1 cellular context compared by ENCODE assay signal in genomic region chr19:33403221-33403972, GRCh38.
A peak's percentile ranks its signal among the peaks of the same experiment; 100 is the strongest.
TF ChIP-seq lines count a peak whose summit lies in the region.

No MANE protein-coding gene starts in this region.

TF ChIP-seq in HepG2, 621 proteins besides CTCF, POLR2A, EP300 and RAD21 (continued from another document and continues in another):
- TF ChIP-seq ZBTB33 (CRISPR knock-in tag; IDR thresholded peaks at IDR 0.05), result peak; percentile 64
- TF ChIP-seq ARNTL (CRISPR knock-in tag; IDR thresholded peaks at IDR 0.05), result peak; percentile 100
- TF ChIP-seq, protein P1, sequence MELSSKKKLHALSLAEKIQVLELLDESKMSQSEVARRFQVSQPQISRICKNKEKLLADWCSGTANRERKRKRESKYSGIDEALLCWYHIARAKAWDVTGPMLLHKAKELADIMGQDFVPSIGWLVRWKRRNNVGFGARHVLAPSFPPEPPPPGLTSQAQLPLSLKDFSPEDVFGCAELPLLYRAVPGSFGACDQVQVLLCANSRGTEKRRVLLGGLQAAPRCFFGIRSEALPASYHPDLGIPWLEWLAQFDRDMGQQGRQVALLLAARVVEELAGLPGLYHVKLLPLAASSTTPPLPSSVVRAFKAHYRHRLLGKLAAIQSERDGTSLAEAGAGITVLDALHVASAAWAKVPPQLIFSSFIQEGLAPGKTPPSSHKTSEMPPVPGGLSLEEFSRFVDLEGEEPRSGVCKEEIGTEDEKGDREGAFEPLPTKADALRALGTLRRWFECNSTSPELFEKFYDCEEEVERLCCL (CRISPR knock-in tag; IDR thresholded peaks at IDR 0.05; ENCODE audit: borderline replicate concordance), result 0 out of 2 replicates have a peak, but pooled peaks have one; percentile 91
- TF ChIP-seq TRIM24 (CRISPR knock-in tag; IDR thresholded peaks at IDR 0.05), result 0 out of 2 replicates have a peak, but pooled peaks have one; percentile 9
- no peak for TF ChIP-seq ZNF672 (CRISPR knock-in tag; IDR thresholded peaks at IDR 0.05)
- TF ChIP-seq CENPBD1 (CRISPR knock-in tag; IDR thresholded peaks at IDR 0.05; ENCODE audit: borderline replicate concordance, low read depth), result peak; percentile 90; the same call in 1 of the 2 replicates
- TF ChIP-seq TBL1XR1 (IDR thresholded peaks at IDR 0.05; ENCODE audit: borderline replicate concordance, low read length, partially characterized antibody), result no peak
- TF ChIP-seq PCBP1 (IDR thresholded peaks at IDR 0.05; ENCODE audit: borderline replicate concordance, low read depth, low read length), result no peak
- TF ChIP-seq RARA (CRISPR knock-in tag; IDR thresholded peaks at IDR 0.05), result peak; percentile 88
- TF ChIP-seq ZNF367 (CRISPR knock-in tag; IDR thresholded peaks at IDR 0.05; ENCODE audit: borderline replicate concordance), result peak; percentile 34; the same call in 1 of the 2 replicates
- TF ChIP-seq ZFX (CRISPR knock-in tag; IDR thresholded peaks at IDR 0.05; ENCODE audit: low read depth), result peak; percentile 86
- peak; percentile 95; the same call in 1 of the 2 replicates for TF ChIP-seq DNMT3B (CRISPR knock-in tag; conservative IDR thresholded peaks at IDR 0.05)
- TF ChIP-seq AKAP8 (CRISPR knock-in tag; IDR thresholded peaks at IDR 0.05), result peak; percentile 31; the same call in 1 of the 2 replicates
- no peak; the same call in 1 of the 2 replicates for TF ChIP-seq RFX3 (CRISPR knock-in tag; IDR thresholded peaks at IDR 0.05)
- no peak for TF ChIP-seq ZNF260 (CRISPR knock-in tag; IDR thresholded peaks at IDR 0.05; ENCODE audit: borderline replicate concordance, low read depth)
- no peak for TF ChIP-seq PRPF4 (IDR thresholded peaks at IDR 0.05; ENCODE audit: low read depth, low read length, poor library complexity, severe bottlenecking)
- peak; percentile 70; the same call in 1 of the 2 replicates for TF ChIP-seq MAZ (IDR thresholded peaks at IDR 0.05; ENCODE audit: borderline replicate concordance, low read depth, low read length)
- peak; percentile 96 for TF ChIP-seq MAZ (CRISPR knock-in tag; IDR thresholded peaks at IDR 0.05; ENCODE audit: low read depth)
- TF ChIP-seq FOXO1 (CRISPR knock-in tag; IDR thresholded peaks at IDR 0.05), result peak; percentile 82
- TF ChIP-seq, protein P2, sequence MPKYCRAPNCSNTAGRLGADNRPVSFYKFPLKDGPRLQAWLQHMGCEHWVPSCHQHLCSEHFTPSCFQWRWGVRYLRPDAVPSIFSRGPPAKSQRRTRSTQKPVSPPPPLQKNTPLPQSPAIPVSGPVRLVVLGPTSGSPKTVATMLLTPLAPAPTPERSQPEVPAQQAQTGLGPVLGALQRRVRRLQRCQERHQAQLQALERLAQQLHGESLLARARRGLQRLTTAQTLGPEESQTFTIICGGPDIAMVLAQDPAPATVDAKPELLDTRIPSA (CRISPR knock-in tag; IDR thresholded peaks at IDR 0.05; ENCODE audit: borderline replicate concordance), result peak; percentile 34; the same call in 1 of the 2 replicates
- 0 out of 2 replicates have a peak, but pooled peaks have one; percentile 49 for TF ChIP-seq ZNF572 (CRISPR knock-in tag; IDR thresholded peaks at IDR 0.05)
- TF ChIP-seq RELA (CRISPR knock-in tag; IDR thresholded peaks at IDR 0.05), result no peak
- 0 out of 2 replicates have a peak, but pooled peaks have one; percentile 1 for TF ChIP-seq CENPT (CRISPR knock-in tag; IDR thresholded peaks at IDR 0.05; ENCODE audit: low read depth)
- TF ChIP-seq KLF11 (CRISPR knock-in tag; IDR thresholded peaks at IDR 0.05), result peak; percentile 99
- peak; percentile 80; the same call in 1 of the 2 replicates for TF ChIP-seq TOE1 (CRISPR knock-in tag; IDR thresholded peaks at IDR 0.05)
- TF ChIP-seq SRSF4 (IDR thresholded peaks at IDR 0.05; ENCODE audit: low read depth, low read length, poor library complexity, severe bottlenecking), result no peak
- TF ChIP-seq, protein P3, sequence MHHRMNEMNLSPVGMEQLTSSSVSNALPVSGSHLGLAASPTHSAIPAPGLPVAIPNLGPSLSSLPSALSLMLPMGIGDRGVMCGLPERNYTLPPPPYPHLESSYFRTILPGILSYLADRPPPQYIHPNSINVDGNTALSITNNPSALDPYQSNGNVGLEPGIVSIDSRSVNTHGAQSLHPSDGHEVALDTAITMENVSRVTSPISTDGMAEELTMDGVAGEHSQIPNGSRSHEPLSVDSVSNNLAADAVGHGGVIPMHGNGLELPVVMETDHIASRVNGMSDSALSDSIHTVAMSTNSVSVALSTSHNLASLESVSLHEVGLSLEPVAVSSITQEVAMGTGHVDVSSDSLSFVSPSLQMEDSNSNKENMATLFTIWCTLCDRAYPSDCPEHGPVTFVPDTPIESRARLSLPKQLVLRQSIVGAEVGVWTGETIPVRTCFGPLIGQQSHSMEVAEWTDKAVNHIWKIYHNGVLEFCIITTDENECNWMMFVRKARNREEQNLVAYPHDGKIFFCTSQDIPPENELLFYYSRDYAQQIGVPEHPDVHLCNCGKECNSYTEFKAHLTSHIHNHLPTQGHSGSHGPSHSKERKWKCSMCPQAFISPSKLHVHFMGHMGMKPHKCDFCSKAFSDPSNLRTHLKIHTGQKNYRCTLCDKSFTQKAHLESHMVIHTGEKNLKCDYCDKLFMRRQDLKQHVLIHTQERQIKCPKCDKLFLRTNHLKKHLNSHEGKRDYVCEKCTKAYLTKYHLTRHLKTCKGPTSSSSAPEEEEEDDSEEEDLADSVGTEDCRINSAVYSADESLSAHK (CRISPR knock-in tag; IDR thresholded peaks at IDR 0.05; ENCODE audit: borderline replicate concordance), result no peak
- peak; percentile 95 for TF ChIP-seq XBP1 (CRISPR knock-in tag; IDR thresholded peaks at IDR 0.05)
- peak; percentile 97 for TF ChIP-seq ZNF703 (CRISPR knock-in tag; IDR thresholded peaks at IDR 0.05; ENCODE audit: borderline replicate concordance)
- TF ChIP-seq RARG (CRISPR knock-in tag; IDR thresholded peaks at IDR 0.05; ENCODE audit: low read depth), result no peak
- TF ChIP-seq SETDB1 (CRISPR knock-in tag; IDR thresholded peaks at IDR 0.05; ENCODE audit: borderline replicate concordance), result peak; percentile 32; the same call in 1 of the 2 replicates
- no peak for TF ChIP-seq ZKSCAN1 (IDR thresholded peaks at IDR 0.05; ENCODE audit: low read length)
- peak; percentile 84 for TF ChIP-seq ZKSCAN8 (CRISPR knock-in tag; IDR thresholded peaks at IDR 0.05; ENCODE audit: borderline replicate concordance)
- peak; percentile 93 for TF ChIP-seq ZNF747 (CRISPR knock-in tag; IDR thresholded peaks at IDR 0.05; ENCODE audit: borderline replicate concordance)
- no peak for TF ChIP-seq NCOA5 (CRISPR knock-in tag; IDR thresholded peaks at IDR 0.05)
- TF ChIP-seq FOSL2 (CRISPR knock-in tag; IDR thresholded peaks at IDR 0.05), result peak; percentile 67
- peak; percentile 24; the same call in 1 of the 2 replicates for TF ChIP-seq ZNF124 (CRISPR knock-in tag; IDR thresholded peaks at IDR 0.05)
- TF ChIP-seq, protein P4, sequence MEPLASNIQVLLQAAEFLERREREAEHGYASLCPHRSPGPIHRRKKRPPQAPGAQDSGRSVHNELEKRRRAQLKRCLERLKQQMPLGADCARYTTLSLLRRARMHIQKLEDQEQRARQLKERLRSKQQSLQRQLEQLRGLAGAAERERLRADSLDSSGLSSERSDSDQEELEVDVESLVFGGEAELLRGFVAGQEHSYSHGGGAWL (CRISPR knock-in tag; IDR thresholded peaks at IDR 0.05), result peak; percentile 98
- TF ChIP-seq HOMEZ (CRISPR knock-in tag; IDR thresholded peaks at IDR 0.05; ENCODE audit: low read depth), result peak; percentile 28; the same call in 1 of the 2 replicates
- TF ChIP-seq, protein P5, sequence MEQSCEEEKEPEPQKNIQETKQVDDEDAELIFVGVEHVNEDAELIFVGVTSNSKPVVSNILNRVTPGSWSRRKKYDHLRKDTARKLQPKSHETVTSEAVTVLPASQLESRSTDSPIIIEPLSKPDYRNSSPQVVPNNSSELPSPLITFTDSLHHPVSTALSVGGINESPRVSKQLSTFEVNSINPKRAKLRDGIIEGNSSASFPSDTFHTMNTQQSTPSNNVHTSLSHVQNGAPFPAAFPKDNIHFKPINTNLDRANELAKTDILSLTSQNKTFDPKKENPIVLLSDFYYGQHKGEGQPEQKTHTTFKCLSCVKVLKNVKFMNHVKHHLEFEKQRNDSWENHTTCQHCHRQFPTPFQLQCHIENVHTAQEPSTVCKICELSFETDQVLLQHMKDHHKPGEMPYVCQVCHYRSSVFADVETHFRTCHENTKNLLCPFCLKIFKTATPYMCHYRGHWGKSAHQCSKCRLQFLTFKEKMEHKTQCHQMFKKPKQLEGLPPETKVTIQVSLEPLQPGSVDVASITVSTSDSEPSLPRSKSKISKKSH (CRISPR knock-in tag; IDR thresholded peaks at IDR 0.05; ENCODE audit: borderline replicate concordance), result peak; percentile 68; the same call in 1 of the 2 replicates
- peak; percentile 91; the same call in 1 of the 2 replicates for TF ChIP-seq ZNF138 (CRISPR knock-in tag; IDR thresholded peaks at IDR 0.05; ENCODE audit: low read depth)
- peak; percentile 74; the same call in 1 of the 2 replicates for TF ChIP-seq NAIF1 (CRISPR knock-in tag; IDR thresholded peaks at IDR 0.05; ENCODE audit: borderline replicate concordance)
- TF ChIP-seq RBM39 (IDR thresholded peaks at IDR 0.05; ENCODE audit: low read depth, low read length, poor library complexity, severe bottlenecking), result peak; percentile 29
- TF ChIP-seq PLRG1 (conservative IDR thresholded peaks at IDR 0.05), result no peak
- TF ChIP-seq ZNF33B (CRISPR knock-in tag; IDR thresholded peaks at IDR 0.05), result peak; percentile 99
- TF ChIP-seq ZNF691 (CRISPR knock-in tag; IDR thresholded peaks at IDR 0.05; ENCODE audit: borderline replicate concordance, low read depth), result peak; percentile 74; the same call in 1 of the 2 replicates
- TF ChIP-seq GZF1 (CRISPR knock-in tag; IDR thresholded peaks at IDR 0.05), result peak; percentile 92
- TF ChIP-seq, protein P6, sequence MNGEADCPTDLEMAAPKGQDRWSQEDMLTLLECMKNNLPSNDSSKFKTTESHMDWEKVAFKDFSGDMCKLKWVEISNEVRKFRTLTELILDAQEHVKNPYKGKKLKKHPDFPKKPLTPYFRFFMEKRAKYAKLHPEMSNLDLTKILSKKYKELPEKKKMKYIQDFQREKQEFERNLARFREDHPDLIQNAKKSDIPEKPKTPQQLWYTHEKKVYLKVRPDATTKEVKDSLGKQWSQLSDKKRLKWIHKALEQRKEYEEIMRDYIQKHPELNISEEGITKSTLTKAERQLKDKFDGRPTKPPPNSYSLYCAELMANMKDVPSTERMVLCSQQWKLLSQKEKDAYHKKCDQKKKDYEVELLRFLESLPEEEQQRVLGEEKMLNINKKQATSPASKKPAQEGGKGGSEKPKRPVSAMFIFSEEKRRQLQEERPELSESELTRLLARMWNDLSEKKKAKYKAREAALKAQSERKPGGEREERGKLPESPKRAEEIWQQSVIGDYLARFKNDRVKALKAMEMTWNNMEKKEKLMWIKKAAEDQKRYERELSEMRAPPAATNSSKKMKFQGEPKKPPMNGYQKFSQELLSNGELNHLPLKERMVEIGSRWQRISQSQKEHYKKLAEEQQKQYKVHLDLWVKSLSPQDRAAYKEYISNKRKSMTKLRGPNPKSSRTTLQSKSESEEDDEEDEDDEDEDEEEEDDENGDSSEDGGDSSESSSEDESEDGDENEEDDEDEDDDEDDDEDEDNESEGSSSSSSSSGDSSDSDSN (CRISPR knock-in tag; IDR thresholded peaks at IDR 0.05), result peak; percentile 84
- TF ChIP-seq, protein P7, sequence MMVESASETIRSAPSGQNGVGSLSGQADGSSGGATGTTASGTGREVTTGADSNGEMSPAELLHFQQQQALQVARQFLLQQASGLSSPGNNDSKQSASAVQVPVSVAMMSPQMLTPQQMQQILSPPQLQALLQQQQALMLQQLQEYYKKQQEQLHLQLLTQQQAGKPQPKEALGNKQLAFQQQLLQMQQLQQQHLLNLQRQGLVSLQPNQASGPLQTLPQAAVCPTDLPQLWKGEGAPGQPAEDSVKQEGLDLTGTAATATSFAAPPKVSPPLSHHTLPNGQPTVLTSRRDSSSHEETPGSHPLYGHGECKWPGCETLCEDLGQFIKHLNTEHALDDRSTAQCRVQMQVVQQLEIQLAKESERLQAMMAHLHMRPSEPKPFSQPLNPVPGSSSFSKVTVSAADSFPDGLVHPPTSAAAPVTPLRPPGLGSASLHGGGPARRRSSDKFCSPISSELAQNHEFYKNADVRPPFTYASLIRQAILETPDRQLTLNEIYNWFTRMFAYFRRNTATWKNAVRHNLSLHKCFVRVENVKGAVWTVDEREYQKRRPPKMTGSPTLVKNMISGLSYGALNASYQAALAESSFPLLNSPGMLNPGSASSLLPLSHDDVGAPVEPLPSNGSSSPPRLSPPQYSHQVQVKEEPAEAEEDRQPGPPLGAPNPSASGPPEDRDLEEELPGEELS (CRISPR knock-in tag; IDR thresholded peaks at IDR 0.05), result peak; percentile 94
- no peak for TF ChIP-seq ELF4 (CRISPR knock-in tag; IDR thresholded peaks at IDR 0.05; ENCODE audit: borderline replicate concordance)
- TF ChIP-seq TAF1 (CRISPR knock-in tag; IDR thresholded peaks at IDR 0.05), result peak; percentile 60; the same call in 1 of the 2 replicates
